In genomic region chr22:43967069-43967468, GRCh38 we compare ENCODE assay signal across 27 cellular contexts. TPM values are rescaled to one million over a fixed set of nuclear protein-coding genes. Genes with fewer than 3 reads are reported as not detected.
DNase-seq lines count a peak whose midpoint lies in the region; ATAC-seq, FAIRE-seq and TF ChIP-seq lines count a peak whose summit lies in the region.
"Had no signal": no experiment of that assay in that cellular context is flagged by ENCODE, and none has a peak within 500 bp of the region (broad histone marks: within the 10 kb centered on the region; RNA-seq: fewer than 3 reads in every experiment).

No MANE protein-coding gene starts in this region.

- H4K20me1 ChIP-seq in HepG2 (ENCODE audit: insufficient read depth, low read length) (no peaks in the 10 kb centered on the region), K562 (replicated peaks; ENCODE audit: control insufficient read depth, insufficient read depth, low read length) (no peaks in the 10 kb centered on the region)

- H3K27ac ChIP-seq in HepG2 (ENCODE audit: extremely low read length, insufficient read depth, low read length) = no peak overlapping the region
- H3K27ac ChIP-seq in right lobe of liver = no peak overlapping the region
- no peak overlapping the region for H3K27ac ChIP-seq in K562 (ENCODE audit: extremely low read depth, low read depth, low read length)
- H3K27ac ChIP-seq: BLaER1 treated with 17β-estradiol and CSF1 and Interleukin-3, amounts not matched to agents 10 nM and 100 nM; SJCRH30 had no signal

- in situ Hi-C loops in HepG2 (cut with HindIII; ENCODE audit: extremely low pct_ligation_motif_present, low pct_unique_long_range_greater_than_20kb) = no loop called here
- in situ Hi-C loops in K562 (cut with MboI) = no loop called here

- H3K9ac ChIP-seq in HepG2 (ENCODE audit: insufficient read depth, low read depth, low read length) (no peak overlapping the region), K562 (ENCODE audit: insufficient read depth in 1 of 2, low read depth in 2 of 2, low read length in 2 of 2) (no peak overlapping the region; a peak in 1 of 4 replicates)
- H3K9ac ChIP-seq: BLaER1 treated with 17β-estradiol and CSF1 and Interleukin-3, amounts not matched to agents 10 nM and 100 nM had no signal

- TF ChIP-seq EP300 in HepG2 (IDR thresholded peaks at IDR 0.05; ENCODE audit: low read depth in 2 of 2, low read length in 2 of 2) (no peak), HepG2 (CRISPR knock-in tag; IDR thresholded peaks at IDR 0.05; ENCODE audit: borderline replicate concordance) (no peak), K562 (IDR thresholded peaks at IDR 0.05; ENCODE audit: low read length) (no peak)

- H3K4me1 ChIP-seq in HepG2 (ENCODE audit: insufficient read depth, low read length) (no peaks in the 10 kb centered on the region), right lobe of liver (no peaks in the 10 kb centered on the region), K562 (replicated peaks in 1 of 2; ENCODE audit: control insufficient read depth in 2 of 2, insufficient read depth in 2 of 2, low read length in 2 of 2) (peaks cover 23 to 33% of the 10 kb centered on the region in 2 experiments; a peak in 4 of 5 replicates)
- H3K4me1 ChIP-seq: SJCRH30 had no signal

- FAIRE-seq in HepG2 (lab: Jason Lieb, UNC) (no peak), K562 (lab: Jason Lieb, UNC) (no peak)
- FAIRE-seq: GM12878, H54 had no signal

- DNase-seq in HepG2 (ENCODE audit: low spot score) (no peak), right lobe of liver (no peak), K562 (ENCODE audit: extremely low read depth in 1 of 4, low spot score in 3 of 4) (no peak), iris pigment epithelial cell (ENCODE audit: low read depth) (peak; percentile 26), left lobe of liver (ENCODE audit: low spot score) (no peak), MG63 (no peak)
- DNase-seq: 8988T; AML-193; CD4-positive, alpha-beta memory T cell; DMS 273 treated with DMSO at 0.1 percent for 48 hours; DMS79; EL; GDM1; KBM-7; NCI-H1105 treated with DMSO at 0.1 percent for 48 hours; NCI-H146; NCI-H1930; NCI-H2107; NCI-H524; NCI-H748 treated with DMSO at 0.1 percent for 48 hours; SJCRH30 had no signal

- no peak overlapping the region for H2AFZ ChIP-seq in HepG2 (ENCODE audit: low read length)
- H2AFZ ChIP-seq in K562 (ENCODE audit: low read depth, low read length) = no peak overlapping the region

- no peaks in the 10 kb centered on the region for H3K79me2 ChIP-seq in HepG2 (ENCODE audit: insufficient read depth, low read length)
- H3K79me2 ChIP-seq in K562 (ENCODE audit: control insufficient read depth, insufficient read depth, low read length) = peaks cover 6% of the 10 kb centered on the region; the same call in 2 of the 3 replicates

- H3K9me1 ChIP-seq in K562 (ENCODE audit: control insufficient read depth, insufficient read depth, low read length) = no peaks in the 10 kb centered on the region

- intact Hi-C loops in HepG2 (cut with micrococcal nuclease; ENCODE audit: unreplicated experiment) = no loop called here
- intact Hi-C loops in right lobe of liver (cut with DNase I) = no loop called here
- intact Hi-C loops in K562 (cut with micrococcal nuclease) = no loop called here

- no peak for TF ChIP-seq CTCF in HepG2 (CRISPR knock-in tag; IDR thresholded peaks at IDR 0.05)
- no peak for TF ChIP-seq CTCF in right lobe of liver (IDR thresholded peaks at IDR 0.05)
- TF ChIP-seq CTCF in K562 (IDR thresholded peaks at IDR 0.05 in 2 of 3, conservative IDR thresholded peaks at IDR 0.05 in 1 of 3; ENCODE audit: insufficient read depth in 2 of 3, low read depth in 1 of 3, low read length in 3 of 3) = no peak

- H3K4me3 ChIP-seq in HepG2 (replicated peaks in 1 of 3; ENCODE audit: insufficient read depth in 1 of 3, low read depth in 2 of 3, low read length in 3 of 3) = no peak overlapping the region
- H3K4me3 ChIP-seq in right lobe of liver = no peak overlapping the region
- no peak overlapping the region for H3K4me3 ChIP-seq in K562
- no peak overlapping the region for H3K4me3 ChIP-seq in MG63
- H3K4me3 ChIP-seq: BLaER1 treated with 17β-estradiol and CSF1 and Interleukin-3, amounts not matched to agents 10 nM and 100 nM; GM12878; SJCRH30 had no signal

- TF ChIP-seq RAD21 in HepG2 (CRISPR knock-in tag; IDR thresholded peaks at IDR 0.05) (no peak), K562 (CRISPR knock-in tag; conservative IDR thresholded peaks at IDR 0.05 in 1 of 2, IDR thresholded peaks at IDR 0.05 in 1 of 2) (no peak)

- 98% methylated on average over 7 of the region's 7 CpGs for WGBS in HepG2 (ENCODE audit: low lambda C conversion rate)
- WGBS in right lobe of liver (ENCODE audit: insufficient coverage, low coverage, low lambda C conversion rate, missing lambda C conversion rate) = 100% methylated on average over 3 of the region's 7 CpGs
- 93% methylated on average over 3 of the region's 7 CpGs for WGBS in K562 (ENCODE audit: insufficient coverage, low coverage, missing lambda C conversion rate)

- H3K27me3 ChIP-seq in HepG2 (ENCODE audit: control insufficient read depth in 1 of 2, insufficient read depth in 2 of 2, low read length in 2 of 2) (no peaks in the 10 kb centered on the region), right lobe of liver (no peaks in the 10 kb centered on the region), K562 (ENCODE audit: control insufficient read depth in 2 of 2, insufficient read depth in 2 of 2, low read length in 2 of 2) (no peaks in the 10 kb centered on the region), MG63 (no peaks in the 10 kb centered on the region)
- H3K27me3 ChIP-seq: BLaER1 treated with 17β-estradiol and CSF1 and Interleukin-3, amounts not matched to agents 10 nM and 100 nM; SJCRH30 had no signal

- CTCF ChIA-PET in HepG2 (lab: Yijun Ruan, JAX; ENCODE audit: low intra/inter-chr PET ratio, low total read pairs) = no interaction called here
- CTCF ChIA-PET in K562 (lab: Yijun Ruan, JAX; ENCODE audit: low intra/inter-chr PET ratio) = no interaction called here

- BruUV-seq in HepG2 (replicated peaks; lab: Mats Ljungman, UMichigan) (no TSS peak), K562 (replicated peaks; lab: Mats Ljungman, UMichigan) (no TSS peak)

- no peak for ATAC-seq in HepG2
- ATAC-seq in right lobe of liver = no peak
- no peak for ATAC-seq in K562
- ATAC-seq in GM19397 (IDR thresholded peaks at IDR 0.05; ENCODE audit: unreplicated experiment) = no peak
- no peak for ATAC-seq in left lobe of liver
- ATAC-seq: GM12878, SK-N-SH treated with all-trans-retinoic acid at 6 μM for 48 hours had no signal

- H3K36me3 ChIP-seq in HepG2 (replicated peaks in 1 of 2; ENCODE audit: control insufficient read depth in 1 of 2, insufficient read depth in 2 of 2, low read length in 2 of 2) (peaks cover 35 to 74% of the 10 kb centered on the region in 2 experiments), right lobe of liver (peaks cover 0 to 62% (median 22%) of the 10 kb centered on the region in 4 donors), K562 (ENCODE audit: control insufficient read depth, insufficient read depth, low read length) (peaks cover 70% of the 10 kb centered on the region), MG63 (peaks cover 54% of the 10 kb centered on the region)

- POLR2A ChIA-PET in HepG2 (lab: Yijun Ruan, JAX) (no interaction called here), K562 (lab: Yijun Ruan, JAX) (no interaction called here)

- H3K4me2 ChIP-seq in HepG2 (ENCODE audit: low read depth, low read length) (no peak overlapping the region), K562 (ENCODE audit: insufficient read depth, low read length) (no peak overlapping the region)
- H3K4me2 ChIP-seq: BLaER1 treated with 17β-estradiol and CSF1 and Interleukin-3, amounts not matched to agents 10 nM and 100 nM had no signal

- TF ChIP-seq POLR2A in HepG2 (IDR thresholded peaks at IDR 0.05; ENCODE audit: insufficient read depth in 1 of 2, low read depth in 2 of 2, low read length in 2 of 2) (no peak), right lobe of liver (IDR thresholded peaks at IDR 0.05) (no peak), K562 (conservative IDR thresholded peaks at IDR 0.05) (no peak)

- H3K9me3 ChIP-seq in HepG2 (ENCODE audit: low read length) = no peaks in the 10 kb centered on the region
- no peaks in the 10 kb centered on the region for H3K9me3 ChIP-seq in right lobe of liver
- H3K9me3 ChIP-seq in K562 (replicated peaks; ENCODE audit: control insufficient read depth, insufficient read depth, low read depth, low read length) = 0 out of 2 replicates have a peak, but pooled peaks cover 2% of the 10 kb centered on the region
- no peaks in the 10 kb centered on the region for H3K9me3 ChIP-seq in MG63
- H3K9me3 ChIP-seq: BLaER1 treated with 17β-estradiol and CSF1 and Interleukin-3, amounts not matched to agents 10 nM and 100 nM; SJCRH30 had no signal

RNA-seq across cellular contexts. Expression of gene SAMM50, which starts 11.8 kb away (rescaled TPM):
- 63.4 and 95.8 TPM in 2 replicates for total RNA-seq in HepG2 (2016; rRNA removed; fragmentation: Illumina TruSeq; extraction: Trizol)
- total RNA-seq in HepG2 (2016; cell fraction: cytosol; rRNA removed; fragmentation: Illumina TruSeq; extraction: Trizol; ENCODE audit: low read depth) = 16.2 and 18.4 TPM in 2 replicates
- total RNA-seq in HepG2 (2016; cell fraction: insoluble cytoplasmic fraction; rRNA removed; fragmentation: Illumina TruSeq; extraction: Trizol) = 68.1 and 90.1 TPM in 2 replicates
- total RNA-seq in HepG2 (2016; cell fraction: membrane; rRNA removed; fragmentation: Illumina TruSeq; extraction: Trizol) = 30.8 and 34.8 TPM in 2 replicates
- 33.1 and 34.2 TPM in 2 replicates for total RNA-seq in HepG2 (2016; cell fraction: nucleus; rRNA removed; fragmentation: Illumina TruSeq; extraction: Trizol)
- polyA plus RNA-seq in HepG2 (2011; rRNA removed) = 26.2 and 34.7 TPM in 2 replicates
- polyA plus RNA-seq in HepG2 (2011; cell fraction: cytosol; rRNA removed) = 27.3 and 27.8 TPM in 2 replicates
- 19.1 and 21.3 TPM in 2 replicates for polyA plus RNA-seq in HepG2 (2011; cell fraction: nucleus; rRNA removed)
- 36.0 and 46.3 TPM in 2 replicates for polyA plus RNA-seq in HepG2 (2012)
- polyA plus RNA-seq in HepG2 (2016; cell fraction: cytosol; fragmentation: Illumina TruSeq; extraction: Trizol; ENCODE audit: low read depth) = 18.9 and 20.3 TPM in 2 replicates
- 90.0 and 99.1 TPM in 2 replicates for polyA plus RNA-seq in HepG2 (2016; cell fraction: insoluble cytoplasmic fraction; fragmentation: Illumina TruSeq; extraction: Trizol; ENCODE audit: low read depth)
- polyA plus RNA-seq in HepG2 (2016; cell fraction: membrane; fragmentation: Illumina TruSeq; extraction: Trizol; ENCODE audit: low read depth) = 27.5 and 27.7 TPM in 2 replicates
- 48.2 and 49.2 TPM in 2 replicates for polyA plus RNA-seq in HepG2 (2016; cell fraction: nucleus; fragmentation: Illumina TruSeq; extraction: Trizol; ENCODE audit: insufficient read depth, low read depth)
- 22.2 and 45.2 TPM in 2 replicates for polyA minus RNA-seq in HepG2 (2011; rRNA and poly(A)+ RNA removed; ENCODE audit: low replicate concordance)
- 20.5 and 22.8 TPM in 2 replicates for polyA minus RNA-seq in HepG2 (2011; cell fraction: cytosol; rRNA and poly(A)+ RNA removed)
- polyA minus RNA-seq in HepG2 (2011; cell fraction: nucleus; rRNA and poly(A)+ RNA removed) = 19.3 and 24.1 TPM in 2 replicates
- total RNA-seq in right lobe of liver = 10 to 100 TPM; 17.5 to 39.5 (median 21.0) TPM
- 40.1 and 51.7 TPM in 2 replicates for total RNA-seq in K562 (2011; cell fraction: chromatin; rRNA removed; ENCODE audit: low replicate concordance)
- 23.7 and 25.2 TPM in 2 replicates for total RNA-seq in K562 (2011; cell fraction: nucleolus; rRNA removed)
- total RNA-seq in K562 (2011; cell fraction: nucleoplasm; rRNA removed) = 30.8 and 37.3 TPM in 2 replicates
- 30.6 and 37.6 TPM in 2 replicates for total RNA-seq in K562 (2014; rRNA removed)
- 35.1 and 35.7 TPM in 2 replicates for total RNA-seq in K562 (2014; rRNA removed; fragmentation: Illumina TruSeq; extraction: Trizol)
- total RNA-seq in K562 (2015; rRNA removed; fragmentation: Illumina TruSeq; extraction: Trizol) = 34.8 and 38.3 TPM in 2 replicates
- total RNA-seq in K562 (2021) = 46.3 and 46.5 TPM in 2 replicates
- polyA plus RNA-seq in K562 (2011; rRNA removed) = 35.0 and 38.1 TPM in 2 replicates
- polyA plus RNA-seq in K562 (2011; cell fraction: cytosol; rRNA removed) = 28.0 and 30.0 TPM in 2 replicates
- 24.4 and 30.8 TPM in 2 replicates for polyA plus RNA-seq in K562 (2011; cell fraction: nucleus; rRNA removed)
- polyA plus RNA-seq in K562 (2012) = 41.2 and 46.0 TPM in 2 replicates
- 47.5 and 49.3 TPM in 2 replicates for polyA plus RNA-seq in K562 (2014; fragmentation: Illumina TruSeq; extraction: Trizol)
- polyA plus RNA-seq in K562 (2014; fragmentation: Nextera tagmentation; extraction: Ambion mirVana) = 10 to 100 TPM; 14.6 to 27.2 TPM
- polyA plus RNA-seq in K562 (2014; rRNA removed) = 42.4 and 42.9 TPM in 2 replicates
- 39.2 and 39.4 TPM in 2 replicates for polyA minus RNA-seq in K562 (2011; rRNA and poly(A)+ RNA removed)
- polyA minus RNA-seq in K562 (2011; cell fraction: cytosol; rRNA and poly(A)+ RNA removed) = 16.7 and 18.9 TPM in 2 replicates
- polyA minus RNA-seq in K562 (2011; cell fraction: nucleus; rRNA and poly(A)+ RNA removed) = 10.6 and 19.5 TPM in 2 replicates
- 23.6 TPM for total RNA-seq in left lobe of liver
- total RNA-seq in MG63 (2014; rRNA removed; shearing (Covaris generic); ENCODE audit: low replicate concordance) = 65.1 and 90.4 TPM in 2 replicates

RNA-seq across cellular contexts. Expression of gene PNPLA3, which starts 43.5 kb away (rescaled TPM):
- total RNA-seq in HepG2 (2016; rRNA removed; fragmentation: Illumina TruSeq; extraction: Trizol) (13.7 and 16.9 TPM in 2 replicates), right lobe of liver (10 to 100 TPM; 17.5 to 66.8 (median 60.3) TPM), K562 (2014; rRNA removed) (0.08 TPM in 1 of 2 replicates, not detected in the other), K562 (2014; rRNA removed; fragmentation: Illumina TruSeq; extraction: Trizol) (0.16 TPM in 1 of 2 replicates, not detected in the other), K562 (2015; rRNA removed; fragmentation: Illumina TruSeq; extraction: Trizol) (not detected in 2 replicates), K562 (2021) (0.09 and 0.38 TPM in 2 replicates), left lobe of liver (72.1 TPM)
- 4.8 and 8.4 TPM in 2 replicates for total RNA-seq in HepG2 (2016; cell fraction: cytosol; rRNA removed; fragmentation: Illumina TruSeq; extraction: Trizol; ENCODE audit: low read depth)
- 10.7 and 17.4 TPM in 2 replicates for total RNA-seq in HepG2 (2016; cell fraction: insoluble cytoplasmic fraction; rRNA removed; fragmentation: Illumina TruSeq; extraction: Trizol)
- total RNA-seq in HepG2 (2016; cell fraction: membrane; rRNA removed; fragmentation: Illumina TruSeq; extraction: Trizol) = 4.8 and 6.1 TPM in 2 replicates
- 21.0 and 22.1 TPM in 2 replicates for total RNA-seq in HepG2 (2016; cell fraction: nucleus; rRNA removed; fragmentation: Illumina TruSeq; extraction: Trizol)
- polyA plus RNA-seq in HepG2 (2011; rRNA removed) (19.8 and 24.1 TPM in 2 replicates), K562 (2011; rRNA removed) (0.20 and 0.87 TPM in 2 replicates), K562 (2014; fragmentation: Illumina TruSeq; extraction: Trizol) (0.06 and 0.48 TPM in 2 replicates), K562 (2014; fragmentation: Nextera tagmentation; extraction: Ambion mirVana) (not detected), K562 (2014; rRNA removed) (not detected in 2 replicates)
- 9.1 and 9.8 TPM in 2 replicates for polyA plus RNA-seq in HepG2 (2011; cell fraction: cytosol; rRNA removed)
- 53.2 and 70.9 TPM in 2 replicates for polyA plus RNA-seq in HepG2 (2011; cell fraction: nucleus; rRNA removed)
- polyA plus RNA-seq in HepG2 (2012) = 13.9 and 14.4 TPM in 2 replicates
- polyA plus RNA-seq in HepG2 (2016; cell fraction: cytosol; fragmentation: Illumina TruSeq; extraction: Trizol; ENCODE audit: low read depth) = 0.89 and 0.97 TPM in 2 replicates
- polyA plus RNA-seq in HepG2 (2016; cell fraction: insoluble cytoplasmic fraction; fragmentation: Illumina TruSeq; extraction: Trizol; ENCODE audit: low read depth) = 7.2 and 8.6 TPM in 2 replicates
- 1.2 and 1.4 TPM in 2 replicates for polyA plus RNA-seq in HepG2 (2016; cell fraction: membrane; fragmentation: Illumina TruSeq; extraction: Trizol; ENCODE audit: low read depth)
- 32.5 and 34.1 TPM in 2 replicates for polyA plus RNA-seq in HepG2 (2016; cell fraction: nucleus; fragmentation: Illumina TruSeq; extraction: Trizol; ENCODE audit: insufficient read depth, low read depth)
- 7.9 and 27.4 TPM in 2 replicates for polyA minus RNA-seq in HepG2 (2011; rRNA and poly(A)+ RNA removed; ENCODE audit: low replicate concordance)
- polyA minus RNA-seq in HepG2 (2011; cell fraction: cytosol; rRNA and poly(A)+ RNA removed) = 7.7 and 11.8 TPM in 2 replicates
- polyA minus RNA-seq in HepG2 (2011; cell fraction: nucleus; rRNA and poly(A)+ RNA removed) = 28.2 and 46.9 TPM in 2 replicates
- 3.3 and 5.3 TPM in 2 replicates for total RNA-seq in K562 (2011; cell fraction: chromatin; rRNA removed; ENCODE audit: low replicate concordance)
- 0.79 and 1.3 TPM in 2 replicates for total RNA-seq in K562 (2011; cell fraction: nucleolus; rRNA removed)
- 1.5 and 5.2 TPM in 2 replicates for total RNA-seq in K562 (2011; cell fraction: nucleoplasm; rRNA removed)
- 0.75 TPM in 1 of 2 replicates, not detected in the other for polyA plus RNA-seq in K562 (2011; cell fraction: cytosol; rRNA removed)
- 1.1 and 3.7 TPM in 2 replicates for polyA plus RNA-seq in K562 (2011; cell fraction: nucleus; rRNA removed)
- 0.10 and 0.25 TPM in 2 replicates for polyA plus RNA-seq in K562 (2012)
- polyA minus RNA-seq in K562 (2011; rRNA and poly(A)+ RNA removed) = 0.53 and 0.96 TPM in 2 replicates
- polyA minus RNA-seq in K562 (2011; cell fraction: cytosol; rRNA and poly(A)+ RNA removed) = not detected in 2 replicates
- polyA minus RNA-seq in K562 (2011; cell fraction: nucleus; rRNA and poly(A)+ RNA removed) = 1.2 and 1.6 TPM in 2 replicates
- total RNA-seq in MG63 (2014; rRNA removed; shearing (Covaris generic); ENCODE audit: low replicate concordance) = 4.1 and 6.7 TPM in 2 replicates
- total RNA-seq: CD4-positive, alpha-beta memory T cell; GM12878 had no signal
- polyA plus RNA-seq: CD4-positive, alpha-beta memory T cell had no signal

RNA-seq across cellular contexts. Expression of gene PARVB, which starts 57.0 kb away (rescaled TPM):
- total RNA-seq in HepG2 (2016; rRNA removed; fragmentation: Illumina TruSeq; extraction: Trizol) (0.15 TPM in 1 of 2 replicates, not detected in the other), right lobe of liver (10 to 100 TPM; 14.2 to 21.3 (median 15.2) TPM), K562 (2014; rRNA removed) (57.9 and 58.8 TPM in 2 replicates), K562 (2014; rRNA removed; fragmentation: Illumina TruSeq; extraction: Trizol) (18.6 and 20.9 TPM in 2 replicates), K562 (2015; rRNA removed; fragmentation: Illumina TruSeq; extraction: Trizol) (19.3 and 23.0 TPM in 2 replicates), K562 (2021) (39.0 and 42.6 TPM in 2 replicates), left lobe of liver (14.3 TPM)
- total RNA-seq in HepG2 (2016; cell fraction: cytosol; rRNA removed; fragmentation: Illumina TruSeq; extraction: Trizol; ENCODE audit: low read depth) = not detected in 2 replicates
- 0.06 TPM in 1 of 2 replicates, not detected in the other for total RNA-seq in HepG2 (2016; cell fraction: insoluble cytoplasmic fraction; rRNA removed; fragmentation: Illumina TruSeq; extraction: Trizol)
- not detected in 2 replicates for total RNA-seq in HepG2 (2016; cell fraction: membrane; rRNA removed; fragmentation: Illumina TruSeq; extraction: Trizol)
- total RNA-seq in HepG2 (2016; cell fraction: nucleus; rRNA removed; fragmentation: Illumina TruSeq; extraction: Trizol) = not detected in 2 replicates
- polyA plus RNA-seq in HepG2 (2011; rRNA removed) (0.11 and 0.18 TPM in 2 replicates), K562 (2011; rRNA removed) (59.2 and 62.5 TPM in 2 replicates), K562 (2014; fragmentation: Illumina TruSeq; extraction: Trizol) (29.2 and 35.0 TPM in 2 replicates), K562 (2014; fragmentation: Nextera tagmentation; extraction: Ambion mirVana) (1 to 10 TPM; 1.1 to 1.6 TPM), K562 (2014; rRNA removed) (52.9 and 64.8 TPM in 2 replicates)
- 0.15 and 0.19 TPM in 2 replicates for polyA plus RNA-seq in HepG2 (2011; cell fraction: cytosol; rRNA removed)
- 0.16 and 0.33 TPM in 2 replicates for polyA plus RNA-seq in HepG2 (2011; cell fraction: nucleus; rRNA removed)
- not detected in 2 replicates for polyA plus RNA-seq in HepG2 (2012)
- 0.07 and 0.15 TPM in 2 replicates for polyA plus RNA-seq in HepG2 (2016; cell fraction: cytosol; fragmentation: Illumina TruSeq; extraction: Trizol; ENCODE audit: low read depth)
- not detected in 2 replicates for polyA plus RNA-seq in HepG2 (2016; cell fraction: insoluble cytoplasmic fraction; fragmentation: Illumina TruSeq; extraction: Trizol; ENCODE audit: low read depth)
- polyA plus RNA-seq in HepG2 (2016; cell fraction: membrane; fragmentation: Illumina TruSeq; extraction: Trizol; ENCODE audit: low read depth) = 0.15 TPM in 1 of 2 replicates, not detected in the other
- polyA plus RNA-seq in HepG2 (2016; cell fraction: nucleus; fragmentation: Illumina TruSeq; extraction: Trizol; ENCODE audit: insufficient read depth, low read depth) = 0.29 and 0.56 TPM in 2 replicates
- 1.1 and 29.8 TPM in 2 replicates for polyA minus RNA-seq in HepG2 (2011; rRNA and poly(A)+ RNA removed; ENCODE audit: low replicate concordance)
- 0.88 TPM in 1 of 2 replicates, not detected in the other for polyA minus RNA-seq in HepG2 (2011; cell fraction: cytosol; rRNA and poly(A)+ RNA removed)
- polyA minus RNA-seq in HepG2 (2011; cell fraction: nucleus; rRNA and poly(A)+ RNA removed) = 1.0 TPM in 1 of 2 replicates, not detected in the other
- 13.6 and 22.3 TPM in 2 replicates for total RNA-seq in K562 (2011; cell fraction: chromatin; rRNA removed; ENCODE audit: low replicate concordance)
- 10.8 and 12.0 TPM in 2 replicates for total RNA-seq in K562 (2011; cell fraction: nucleolus; rRNA removed)
- 8.9 and 12.1 TPM in 2 replicates for total RNA-seq in K562 (2011; cell fraction: nucleoplasm; rRNA removed)
- 74.6 and 88.9 TPM in 2 replicates for polyA plus RNA-seq in K562 (2011; cell fraction: cytosol; rRNA removed)
- polyA plus RNA-seq in K562 (2011; cell fraction: nucleus; rRNA removed) = 29.0 and 29.9 TPM in 2 replicates
- 35.8 and 54.1 TPM in 2 replicates for polyA plus RNA-seq in K562 (2012)
- polyA minus RNA-seq in K562 (2011; rRNA and poly(A)+ RNA removed) = 32.1 and 33.1 TPM in 2 replicates
- 15.8 and 16.6 TPM in 2 replicates for polyA minus RNA-seq in K562 (2011; cell fraction: cytosol; rRNA and poly(A)+ RNA removed)
- polyA minus RNA-seq in K562 (2011; cell fraction: nucleus; rRNA and poly(A)+ RNA removed) = 4.8 and 7.6 TPM in 2 replicates
- total RNA-seq in MG63 (2014; rRNA removed; shearing (Covaris generic); ENCODE audit: low replicate concordance) = 31.0 and 88.1 TPM in 2 replicates
- total RNA-seq: HT-29, SJCRH30 had no signal

Comparison
In these comparisons a context has a peak if more than half of its experiments do, and no peak if none do; other contexts are left out.
1. RNA of gene PARVB, which starts 57.0 kb away (total RNA-seq): 31.0 to 88.1 TPM in MG63, 8.9 to 58.8 TPM in K562, 14.2 to 21.3 TPM in right lobe of liver and 14.3 TPM in left lobe of liver (single experiment); 0.06 to 0.15 TPM in HepG2; every median in the first group is over 4 times any median in the second.
2. Of the 241 proteins assayed by ChIP-seq in both HepG2 and K562: peak only in HepG2: none; only in K562: MAFG; in both: MAFF and MAFK; in neither: 238.